Comparison of ENCODE assay signal across 8 cellular contexts in the genomic region with DNA sequence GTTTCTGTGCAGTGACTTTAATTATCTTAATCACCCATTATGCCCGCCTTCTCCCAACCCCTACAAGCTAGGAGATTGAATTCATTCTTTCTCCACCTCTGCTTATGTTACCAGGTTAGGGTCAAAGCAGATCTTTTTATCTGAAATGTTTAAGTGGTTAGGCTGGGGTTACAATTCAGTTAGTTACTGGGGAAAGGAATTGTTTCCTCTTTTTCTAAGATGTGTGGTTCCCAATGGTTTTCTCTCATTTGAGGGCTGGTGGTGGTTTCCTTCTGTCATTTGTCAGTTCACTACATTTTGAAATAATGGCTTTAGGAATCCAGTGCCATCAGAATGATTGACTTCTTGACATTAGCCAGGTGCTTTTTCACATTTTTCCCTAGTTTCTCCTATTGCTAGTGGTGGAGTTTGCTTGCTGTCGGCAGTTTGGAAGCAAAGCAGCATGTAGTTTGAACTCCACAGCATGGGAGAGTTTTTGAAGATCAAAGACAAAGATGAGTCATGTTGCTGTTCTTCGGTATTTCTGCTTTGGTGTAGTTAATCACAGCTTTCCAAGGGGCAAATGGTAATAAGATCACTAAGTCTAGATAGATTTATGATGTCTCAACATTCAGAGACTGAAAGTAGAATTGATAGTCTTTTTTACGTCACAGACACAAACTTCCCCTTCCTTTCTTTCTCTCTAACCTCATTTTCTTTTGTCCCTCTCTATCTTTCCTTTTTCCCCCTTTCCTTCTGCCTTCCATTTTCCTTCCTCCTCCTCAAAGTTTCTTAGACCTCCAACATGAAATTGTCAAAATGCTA.
DNase-seq lines count a peak whose midpoint lies in the region; TF ChIP-seq lines count a peak whose summit lies in the region.

No MANE protein-coding gene starts in this region.

- no peaks in the 10 kb centered on the region for H3K36me3 ChIP-seq in adipocyte (ENCODE audit: control insufficient read depth, insufficient read depth, low read length, severe bottlenecking)
- no peaks in the 10 kb centered on the region for H3K36me3 ChIP-seq in neural cell (ENCODE audit: insufficient read depth, low read length)

- H3K9me2 ChIP-seq in neural cell (ENCODE audit: insufficient read depth, low read length): no peaks in the 10 kb centered on the region

- H3K27me3 ChIP-seq in HL-60 (ENCODE audit: insufficient read depth, poor library complexity, severe bottlenecking) (no peaks in the 10 kb centered on the region), adipocyte (replicated peaks; ENCODE audit: control insufficient read depth, insufficient read depth, low read length) (no peaks in the 10 kb centered on the region), neural cell (ENCODE audit: insufficient read depth, low read depth, low read length) (no peaks in the 10 kb centered on the region)

- H3K4me3 Mint-ChIP-seq in glutamatergic neuron (ENCODE audit: unreplicated experiment): no peak overlapping the region

- H3K27ac Mint-ChIP-seq in glutamatergic neuron (ENCODE audit: unreplicated experiment): no peak overlapping the region

- no peaks in the 10 kb centered on the region for H4K20me1 ChIP-seq in neural cell (ENCODE audit: insufficient read depth)

- peak; percentile 64 for TF ChIP-seq EP300 in neural cell (conservative IDR thresholded peaks at IDR 0.05; ENCODE audit: poor library complexity, severe bottlenecking)

- DNase-seq in GM04503 (ENCODE audit: low read depth) (peak; percentile 28), HL-60 (ENCODE audit: low read depth in 1 of 2, low spot score in 1 of 2) (peak in 1 of 2 experiments; percentile 44), adipocyte (ENCODE audit: low read depth) (peak; percentile 49), posterior vena cava (ENCODE audit: low spot score) (no peak), NCI-H187 treated with DMSO at 0.1 percent for 48 hours (lab: John Stamatoyannopoulos, UW) (no peak), glutamatergic neuron (no peak), NCI-H1092 treated with DMSO at 0.1 percent for 48 hours (lab: John Stamatoyannopoulos, UW) (no peak)

- no peak for TF ChIP-seq CTCF in HL-60 (IDR thresholded peaks at IDR 0.05; ENCODE audit: insufficient read depth, low read length)
- no peak for TF ChIP-seq CTCF in neural cell (IDR thresholded peaks at IDR 0.05; ENCODE audit: poor library complexity, severe bottlenecking)
- no peak for TF ChIP-seq CTCF in glutamatergic neuron (IDR thresholded peaks at IDR 0.05; ENCODE audit: partially characterized antibody, unreplicated experiment)

- H3K4me3 ChIP-seq in HL-60 (replicated peaks; ENCODE audit: insufficient read depth, low read length) (no peak overlapping the region), adipocyte (ENCODE audit: low read length) (no peak overlapping the region), neural cell (ENCODE audit: low read length) (peak overlapping the region; percentile 26)

- H3K4me1 Mint-ChIP-seq in glutamatergic neuron (ENCODE audit: low read depth, unreplicated experiment): peaks cover 3% of the 10 kb centered on the region

- peaks cover 6% of the 10 kb centered on the region for H3F3A ChIP-seq in neural cell (ENCODE audit: insufficient read depth, low read length, poor library complexity, severe bottlenecking)

- no peaks in the 10 kb centered on the region for H3K79me2 ChIP-seq in neural cell (replicated peaks; ENCODE audit: insufficient read depth, low read length)

- intact Hi-C loops in posterior vena cava (cut with DNase I): no loop called here

- TF ChIP-seq RAD21 in neural cell (conservative IDR thresholded peaks at IDR 0.05): no peak

- peaks cover 1% of the 10 kb centered on the region for H3K9me3 Mint-ChIP-seq in glutamatergic neuron (ENCODE audit: unreplicated experiment)

- H2AFZ ChIP-seq in neural cell (ENCODE audit: low read depth, low read length): no peak overlapping the region

- H3K27ac ChIP-seq in HL-60 (replicated peaks) (peak overlapping the region; percentile 33), neural cell (ENCODE audit: low read length) (peak overlapping the region; percentile 21)

- no peaks in the 10 kb centered on the region for H3K36me3 Mint-ChIP-seq in glutamatergic neuron (ENCODE audit: unreplicated experiment)

- H3K4me2 ChIP-seq in neural cell (ENCODE audit: low read length): peak overlapping the region; percentile 26

- H3K4me1 ChIP-seq in adipocyte (ENCODE audit: control insufficient read depth, insufficient read depth, low read length): peaks cover 26% of the 10 kb centered on the region

- H3K9ac ChIP-seq in adipocyte (ENCODE audit: low read length) (no peak overlapping the region), neural cell (ENCODE audit: low read length) (no peak overlapping the region)

- peaks cover 2% of the 10 kb centered on the region for H3K27me3 Mint-ChIP-seq in glutamatergic neuron (ENCODE audit: unreplicated experiment)

- H3K9me3 ChIP-seq in adipocyte (ENCODE audit: control insufficient read depth, low read length): no peaks in the 10 kb centered on the region
- no peaks in the 10 kb centered on the region for H3K9me3 ChIP-seq in neural cell (ENCODE audit: low read length)

TF ChIP-seq in neural cell, 6 proteins besides CTCF, POLR2A, EP300 and RAD21:
- TF ChIP-seq, protein P1, sequence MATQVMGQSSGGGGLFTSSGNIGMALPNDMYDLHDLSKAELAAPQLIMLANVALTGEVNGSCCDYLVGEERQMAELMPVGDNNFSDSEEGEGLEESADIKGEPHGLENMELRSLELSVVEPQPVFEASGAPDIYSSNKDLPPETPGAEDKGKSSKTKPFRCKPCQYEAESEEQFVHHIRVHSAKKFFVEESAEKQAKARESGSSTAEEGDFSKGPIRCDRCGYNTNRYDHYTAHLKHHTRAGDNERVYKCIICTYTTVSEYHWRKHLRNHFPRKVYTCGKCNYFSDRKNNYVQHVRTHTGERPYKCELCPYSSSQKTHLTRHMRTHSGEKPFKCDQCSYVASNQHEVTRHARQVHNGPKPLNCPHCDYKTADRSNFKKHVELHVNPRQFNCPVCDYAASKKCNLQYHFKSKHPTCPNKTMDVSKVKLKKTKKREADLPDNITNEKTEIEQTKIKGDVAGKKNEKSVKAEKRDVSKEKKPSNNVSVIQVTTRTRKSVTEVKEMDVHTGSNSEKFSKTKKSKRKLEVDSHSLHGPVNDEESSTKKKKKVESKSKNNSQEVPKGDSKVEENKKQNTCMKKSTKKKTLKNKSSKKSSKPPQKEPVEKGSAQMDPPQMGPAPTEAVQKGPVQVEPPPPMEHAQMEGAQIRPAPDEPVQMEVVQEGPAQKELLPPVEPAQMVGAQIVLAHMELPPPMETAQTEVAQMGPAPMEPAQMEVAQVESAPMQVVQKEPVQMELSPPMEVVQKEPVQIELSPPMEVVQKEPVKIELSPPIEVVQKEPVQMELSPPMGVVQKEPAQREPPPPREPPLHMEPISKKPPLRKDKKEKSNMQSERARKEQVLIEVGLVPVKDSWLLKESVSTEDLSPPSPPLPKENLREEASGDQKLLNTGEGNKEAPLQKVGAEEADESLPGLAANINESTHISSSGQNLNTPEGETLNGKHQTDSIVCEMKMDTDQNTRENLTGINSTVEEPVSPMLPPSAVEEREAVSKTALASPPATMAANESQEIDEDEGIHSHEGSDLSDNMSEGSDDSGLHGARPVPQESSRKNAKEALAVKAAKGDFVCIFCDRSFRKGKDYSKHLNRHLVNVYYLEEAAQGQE (IDR thresholded peaks at IDR 0.05; ENCODE audit: borderline replicate concordance): no peak
- no peak for TF ChIP-seq TAF1 (IDR thresholded peaks at IDR 0.05; ENCODE audit: low read depth)
- TF ChIP-seq POLR2AphosphoS5 (IDR thresholded peaks at IDR 0.05): no peak
- TF ChIP-seq EZH2 (IDR thresholded peaks at IDR 0.05; ENCODE audit: borderline replicate concordance, insufficient read depth, low read length, poor library complexity, severe bottlenecking): no peak
- TF ChIP-seq SMC3 (conservative IDR thresholded peaks at IDR 0.05; ENCODE audit: poor library complexity): no peak
- no peak for TF ChIP-seq MXI1 (conservative IDR thresholded peaks at IDR 0.05; ENCODE audit: poor library complexity, severe bottlenecking)

Comparison
In these comparisons a context has a peak if more than half of its experiments do, and no peak if none do; other contexts are left out.
1. DNase-seq: peak in GM04503 (single experiment) and adipocyte (single experiment); none in posterior vena cava (single experiment), NCI-H187 treated with DMSO at 0.1 percent for 48 hours (single experiment), glutamatergic neuron (single experiment) and NCI-H1092 treated with DMSO at 0.1 percent for 48 hours (single experiment).